Comparison of ENCODE assay signal across 14 cellular contexts in the genomic region with DNA sequence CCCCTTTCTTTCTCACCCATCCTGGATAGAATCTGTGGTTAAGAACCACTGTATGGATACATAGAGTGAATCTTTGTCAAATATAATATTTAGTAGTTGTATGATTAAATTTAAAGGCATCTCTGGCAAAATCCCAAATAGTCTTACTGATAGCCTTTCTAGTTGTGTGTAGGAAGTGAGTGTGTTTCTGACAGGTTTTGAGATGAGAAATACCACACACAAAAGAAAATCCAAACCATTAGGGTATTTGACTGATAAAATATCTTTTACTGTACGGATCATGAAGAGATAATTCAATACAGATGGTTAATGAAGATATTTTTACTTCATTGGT.
"Had no signal": no experiment of that assay in that cellular context is flagged by ENCODE, and none has a peak within 500 bp of the region (broad histone marks: within the 10 kb centered on the region; RNA-seq: fewer than 3 reads in every experiment).

No MANE protein-coding gene starts in this region.

- H3K27ac ChIP-seq: breast epithelium, esophagus muscularis mucosa, foreskin keratinocyte, stomach, thoracic aorta had no signal

- H3K9me3 Mint-ChIP-seq: activated B cell treated with CpG ODN at 0.5 μM for 24 hours had no signal

- H3K27ac Mint-ChIP-seq: activated B cell treated with CpG ODN at 0.5 μM for 24 hours had no signal

- H3K4me3 Mint-ChIP-seq: activated B cell treated with CpG ODN at 0.5 μM for 24 hours had no signal

- ATAC-seq: foreskin keratinocyte, heart right ventricle had no signal

- H3K27me3 Mint-ChIP-seq: activated B cell treated with CpG ODN at 0.5 μM for 24 hours had no signal

- DNase-seq: activated B cell treated with CpG ODN at 0.5 μM for 24 hours; activated CD4-positive, alpha-beta T cell treated with anti-CD3 and anti-CD28 coated beads, Interleukin-2, amount 50 U/mL, for 4 hours; activated gamma-delta T cell treated with Interleukin-2 at 50 U/mL for 16 hours; activated T-cell treated with anti-CD3 and anti-CD28 coated beads, Interleukin-2, amount 50 U/mL, for 48 hours; aorta; dorsolateral prefrontal cortex; heart right ventricle; kidney; small intestine; stomach had no signal

- H3K4me1 ChIP-seq: breast epithelium, foreskin keratinocyte had no signal

- H3K27me3 ChIP-seq: breast epithelium, dorsolateral prefrontal cortex, esophagus muscularis mucosa, heart right ventricle, stomach had no signal

- H3K4me3 ChIP-seq: breast epithelium, dorsolateral prefrontal cortex, esophagus muscularis mucosa, heart right ventricle, stomach, thoracic aorta had no signal

- H3K36me3 ChIP-seq: breast epithelium, esophagus muscularis mucosa, heart right ventricle, stomach, thoracic aorta had no signal

- H3K9me3 ChIP-seq: breast epithelium, esophagus muscularis mucosa, heart right ventricle, stomach, thoracic aorta had no signal
